ENCODE assay signal across 29 cellular contexts in the genomic region with DNA sequence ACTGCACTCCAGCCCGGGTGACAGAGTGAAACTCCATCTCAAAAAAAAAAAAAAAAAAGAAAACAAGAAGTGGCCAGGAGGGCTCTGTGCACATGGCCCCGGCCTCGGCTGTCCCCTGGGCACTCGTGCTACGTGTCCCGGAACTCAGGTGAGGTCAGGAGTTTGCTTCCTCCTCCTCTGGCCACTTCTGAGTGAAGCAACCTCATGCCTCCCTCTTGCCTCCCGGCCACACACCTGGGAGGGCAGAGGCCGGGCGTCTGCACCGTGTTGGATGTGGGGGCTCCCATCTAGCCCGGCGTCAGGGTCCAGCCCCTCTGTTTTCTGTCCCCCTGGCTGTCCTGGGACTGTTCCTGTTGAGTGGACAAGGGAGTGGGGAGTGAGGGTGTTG. TPM values are rescaled to one million over a fixed set of nuclear protein-coding genes. Genes with fewer than 3 reads are reported as not detected.
A peak's percentile ranks its signal among the peaks of the same experiment; 100 is the strongest.
DNase-seq lines count a peak whose midpoint lies in the region; ATAC-seq, FAIRE-seq and TF ChIP-seq lines count a peak whose summit lies in the region.
"Had no signal": no experiment of that assay in that cellular context is flagged by ENCODE, and none has a peak within 500 bp of the region (broad histone marks: within the 10 kb centered on the region; RNA-seq: fewer than 3 reads in every experiment).

No MANE protein-coding gene starts in this region.

- POLR2A ChIA-PET in RWPE1 (lab: Yijun Ruan, JAX; ENCODE audit: low non-redundant PET) = no interaction called here
- POLR2A ChIA-PET in HepG2 (lab: Yijun Ruan, JAX) = interaction anchor here (0.5 to 16.1 kb wide), 9 partner anchors 8 to 288 kb away, joined by 3 to 470 read pairs (median 22); a partner anchor contains a TSS

- peaks cover 74% of the 10 kb centered on the region for H3K79me2 ChIP-seq in HepG2 (ENCODE audit: insufficient read depth, low read length)

- H4K20me1 ChIP-seq in HepG2 (ENCODE audit: insufficient read depth, low read length) = no peaks in the 10 kb centered on the region

- H3K4me1 Mint-ChIP-seq in nephron progenitor cell = peaks cover 72% of the 10 kb centered on the region

- H3K27me3 ChIP-seq in HepG2 (ENCODE audit: control insufficient read depth in 1 of 2, insufficient read depth in 2 of 2, low read length in 2 of 2) (no peaks in the 10 kb centered on the region), upper lobe of left lung (no peaks in the 10 kb centered on the region)

- H3K4me1 ChIP-seq in HepG2 (ENCODE audit: insufficient read depth, low read length) (peaks cover 99% of the 10 kb centered on the region), upper lobe of left lung (peaks cover 0 to 25% (median 16%) of the 10 kb centered on the region in 4 donors)

- in situ Hi-C loops in HepG2 (cut with HindIII; ENCODE audit: extremely low pct_ligation_motif_present, low pct_unique_long_range_greater_than_20kb) = loop anchor here (5.0 kb wide), 1 partner anchor 42 kb away; no protein-coding TSS in a partner anchor

- no peak overlapping the region for H3K27ac Mint-ChIP-seq in nephron progenitor cell
- H3K27ac Mint-ChIP-seq: CD8-positive, alpha-beta T cell had no signal

- 2% methylated on average over 8 of the region's 12 CpGs for WGBS in HepG2 (ENCODE audit: low lambda C conversion rate)
- 80 to 82% methylated on average over 12 of the region's 12 CpGs for WGBS in upper lobe of left lung, 2 donors

- H3K27ac ChIP-seq in RWPE1 = peak overlapping the region; percentile 9; the same call in 1 of the 2 replicates
- peak overlapping the region; percentile 95 for H3K27ac ChIP-seq in HepG2 (ENCODE audit: extremely low read length, insufficient read depth, low read length)
- H3K27ac ChIP-seq in upper lobe of left lung = peak overlapping the region in 2 of 4 donors; percentile 24 to 65
- H3K27ac ChIP-seq: KMS-11, SK-N-MC had no signal

- no peak overlapping the region for H2AFZ ChIP-seq in HepG2 (ENCODE audit: low read length)

- H3K36me3 Mint-ChIP-seq in nephron progenitor cell (ENCODE audit: low read depth) = peaks cover 14% of the 10 kb centered on the region

- H3K9me3 Mint-ChIP-seq in nephron progenitor cell = no peaks in the 10 kb centered on the region
- H3K9me3 Mint-ChIP-seq: CD8-positive, alpha-beta T cell had no signal

- TF ChIP-seq EP300 in HepG2 (IDR thresholded peaks at IDR 0.05; ENCODE audit: low read depth in 2 of 2, low read length in 2 of 2) (no peak), HepG2 (CRISPR knock-in tag; IDR thresholded peaks at IDR 0.05; ENCODE audit: borderline replicate concordance) (no peak), upper lobe of left lung (IDR thresholded peaks at IDR 0.05) (peak in 1 of 4 donors; percentile 30)

- no peak for TF ChIP-seq RAD21 in HepG2 (CRISPR knock-in tag; IDR thresholded peaks at IDR 0.05)

- H3K4me3 ChIP-seq in HepG2 (replicated peaks in 1 of 3; ENCODE audit: insufficient read depth in 1 of 3, low read depth in 2 of 3, low read length in 3 of 3) (peak overlapping the region; percentile 23 to 61 (median 26); a peak in 5 of 6 replicates), upper lobe of left lung (no peak overlapping the region), foreskin fibroblast (ENCODE audit: low read depth in 1 of 2, low read length in 2 of 2) (no peak overlapping the region)
- H3K4me3 ChIP-seq: GM12878, SK-N-MC had no signal

- H3K36me3 ChIP-seq in HepG2 (replicated peaks in 1 of 2; ENCODE audit: control insufficient read depth in 1 of 2, insufficient read depth in 2 of 2, low read length in 2 of 2) = 0 out of 5 replicates have a peak, but pooled peaks cover 0 to 3% of the 10 kb centered on the region in 2 experiments
- H3K36me3 ChIP-seq in upper lobe of left lung = peaks cover 0 to 10% (median 8%) of the 10 kb centered on the region in 4 donors

- no peaks in the 10 kb centered on the region for H3K27me3 Mint-ChIP-seq in nephron progenitor cell (ENCODE audit: low read depth, poor library complexity)

- BruUV-seq in HepG2 (replicated peaks; lab: Mats Ljungman, UMichigan) = no TSS peak

- TF ChIP-seq POLR2A in HepG2 (IDR thresholded peaks at IDR 0.05; ENCODE audit: insufficient read depth in 1 of 2, low read depth in 2 of 2, low read length in 2 of 2) (0 out of 4 replicates have a peak, but pooled peaks of 1 of the 2 experiments have one; percentile 18), upper lobe of left lung (IDR thresholded peaks at IDR 0.05) (peak in 1 of 4 donors; percentile 27)

- H3K4me2 ChIP-seq in HepG2 (ENCODE audit: low read depth, low read length) = peak overlapping the region; percentile 86
- H3K4me2 ChIP-seq: KMS-11 had no signal

- H3K9ac ChIP-seq in HepG2 (ENCODE audit: insufficient read depth, low read depth, low read length) = peak overlapping the region; percentile 80
- H3K9ac ChIP-seq: KMS-11 had no signal

- peak overlapping the region; percentile 18 for H3K4me3 Mint-ChIP-seq in nephron progenitor cell
- H3K4me3 Mint-ChIP-seq: CD8-positive, alpha-beta T cell had no signal

- intact Hi-C loops in HepG2 (cut with micrococcal nuclease; ENCODE audit: unreplicated experiment) = no loop called here

- no peak for DNase-seq in RWPE1 (ENCODE audit: low spot score)
- DNase-seq in HepG2 (ENCODE audit: low spot score) = peak; percentile 83
- no peak for DNase-seq in nephron progenitor cell
- DNase-seq in upper lobe of left lung = peak; percentile 80 to 87
- no peak for DNase-seq in activated CD4-positive, CD25-positive, alpha-beta regulatory T cell treated with anti-CD3 and anti-CD28 coated beads, Interleukin-2, amount 50 U/mL, for 72 hours
- no peak for DNase-seq in foreskin fibroblast
- DNase-seq: C1 segment of cervical spinal cord; Caco-2; CD8-positive, alpha-beta T cell; EL; GDM1; HCEC 1CT; IMR-90; MM.1S; NCI-H1417 treated with DMSO at 0.1 percent for 48 hours; NCI-H1694 treated with DMSO at 0.1 percent for 48 hours; NCI-H2081; NCI-H226; NCI-H510A; NCI-H69; SIG-M5 had no signal

- CTCF ChIA-PET in RWPE1 (lab: Yijun Ruan, JAX) = no interaction called here
- CTCF ChIA-PET in HepG2 (lab: Yijun Ruan, JAX; ENCODE audit: low intra/inter-chr PET ratio, low total read pairs) = interaction anchor here (0.9 to 2.3 kb wide), 2 partner anchors 22 to 40 kb away, joined by 5 to 25 read pairs; a partner anchor contains a TSS

- ATAC-seq in HepG2 (peak; percentile 0), upper lobe of left lung (ENCODE audit: low FRiP score in 2 of 2) (peak in 1 of 2 donors; percentile 69), GM18511 (IDR thresholded peaks at IDR 0.05; ENCODE audit: unreplicated experiment) (no peak)
- ATAC-seq: CD8-positive, alpha-beta T cell; GM12878; Panc1 had no signal

- TF ChIP-seq CTCF in RWPE1 (conservative IDR thresholded peaks at IDR 0.05; ENCODE audit: low read depth) (no peak), HepG2 (CRISPR knock-in tag; IDR thresholded peaks at IDR 0.05) (no peak), nephron progenitor cell (IDR thresholded peaks at IDR 0.05) (no peak), upper lobe of left lung (IDR thresholded peaks at IDR 0.05) (no peak), foreskin fibroblast (IDR thresholded peaks at IDR 0.05; ENCODE audit: low read depth, low read length) (no peak)

- FAIRE-seq in HepG2 (lab: Jason Lieb, UNC) = no peak
- FAIRE-seq: GM12878, H1, HTR-8/SVneo had no signal

- H3K9me3 ChIP-seq in HepG2 (ENCODE audit: low read length) = no peaks in the 10 kb centered on the region
- no peaks in the 10 kb centered on the region for H3K9me3 ChIP-seq in upper lobe of left lung
- H3K9me3 ChIP-seq: Caco-2 had no signal

RNA-seq across cellular contexts. Expression of a gene that starts 22.2 kb away (rescaled TPM):
- total RNA-seq in HepG2 (2016; rRNA removed; fragmentation: Illumina TruSeq; extraction: Trizol) (221 and 314 TPM in 2 replicates), upper lobe of left lung (10 to 100 TPM; 26.0 to 96.4 (median 56.1) TPM)
- total RNA-seq in HepG2 (2016; cell fraction: cytosol; rRNA removed; fragmentation: Illumina TruSeq; extraction: Trizol; ENCODE audit: low read depth) = 180 and 228 TPM in 2 replicates
- 219 and 327 TPM in 2 replicates for total RNA-seq in HepG2 (2016; cell fraction: insoluble cytoplasmic fraction; rRNA removed; fragmentation: Illumina TruSeq; extraction: Trizol)
- total RNA-seq in HepG2 (2016; cell fraction: membrane; rRNA removed; fragmentation: Illumina TruSeq; extraction: Trizol) = 207 and 283 TPM in 2 replicates
- total RNA-seq in HepG2 (2016; cell fraction: nucleus; rRNA removed; fragmentation: Illumina TruSeq; extraction: Trizol) = 184 and 224 TPM in 2 replicates
- 257 and 274 TPM in 2 replicates for polyA plus RNA-seq in HepG2 (2011; rRNA removed)
- polyA plus RNA-seq in HepG2 (2011; cell fraction: cytosol; rRNA removed) = 164 and 428 TPM in 2 replicates
- 988 and 1,754 TPM in 2 replicates for polyA plus RNA-seq in HepG2 (2011; cell fraction: nucleus; rRNA removed)
- 102 and 190 TPM in 2 replicates for polyA plus RNA-seq in HepG2 (2012)
- 154 and 193 TPM in 2 replicates for polyA plus RNA-seq in HepG2 (2016; cell fraction: cytosol; fragmentation: Illumina TruSeq; extraction: Trizol; ENCODE audit: low read depth)
- 188 and 212 TPM in 2 replicates for polyA plus RNA-seq in HepG2 (2016; cell fraction: insoluble cytoplasmic fraction; fragmentation: Illumina TruSeq; extraction: Trizol; ENCODE audit: low read depth)
- polyA plus RNA-seq in HepG2 (2016; cell fraction: membrane; fragmentation: Illumina TruSeq; extraction: Trizol; ENCODE audit: low read depth) = 186 and 218 TPM in 2 replicates
- polyA plus RNA-seq in HepG2 (2016; cell fraction: nucleus; fragmentation: Illumina TruSeq; extraction: Trizol; ENCODE audit: insufficient read depth, low read depth) = 413 and 420 TPM in 2 replicates
- 26.8 and 276 TPM in 2 replicates for polyA minus RNA-seq in HepG2 (2011; rRNA and poly(A)+ RNA removed; ENCODE audit: low replicate concordance)
- 97.1 and 133 TPM in 2 replicates for polyA minus RNA-seq in HepG2 (2011; cell fraction: cytosol; rRNA and poly(A)+ RNA removed)
- polyA minus RNA-seq in HepG2 (2011; cell fraction: nucleus; rRNA and poly(A)+ RNA removed) = 107 and 152 TPM in 2 replicates

RNA-seq across cellular contexts. Expression of a gene that starts 23.1 kb away (rescaled TPM):
- total RNA-seq in HepG2 (2016; rRNA removed; fragmentation: Illumina TruSeq; extraction: Trizol) (166 and 170 TPM in 2 replicates), upper lobe of left lung (10 to 100 TPM; 24.1 to 60.5 (median 47.8) TPM)
- 262 and 321 TPM in 2 replicates for total RNA-seq in HepG2 (2016; cell fraction: cytosol; rRNA removed; fragmentation: Illumina TruSeq; extraction: Trizol; ENCODE audit: low read depth)
- 171 and 173 TPM in 2 replicates for total RNA-seq in HepG2 (2016; cell fraction: insoluble cytoplasmic fraction; rRNA removed; fragmentation: Illumina TruSeq; extraction: Trizol)
- total RNA-seq in HepG2 (2016; cell fraction: membrane; rRNA removed; fragmentation: Illumina TruSeq; extraction: Trizol) = 221 and 277 TPM in 2 replicates
- 85.1 and 103 TPM in 2 replicates for total RNA-seq in HepG2 (2016; cell fraction: nucleus; rRNA removed; fragmentation: Illumina TruSeq; extraction: Trizol)
- 92.7 and 96.7 TPM in 2 replicates for polyA plus RNA-seq in HepG2 (2011; rRNA removed)
- 88.8 and 138 TPM in 2 replicates for polyA plus RNA-seq in HepG2 (2011; cell fraction: cytosol; rRNA removed)
- polyA plus RNA-seq in HepG2 (2011; cell fraction: nucleus; rRNA removed) = 166 and 170 TPM in 2 replicates
- polyA plus RNA-seq in HepG2 (2012) = 46.3 and 61.5 TPM in 2 replicates
- polyA plus RNA-seq in HepG2 (2016; cell fraction: cytosol; fragmentation: Illumina TruSeq; extraction: Trizol; ENCODE audit: low read depth) = 176 and 237 TPM in 2 replicates
- 143 and 150 TPM in 2 replicates for polyA plus RNA-seq in HepG2 (2016; cell fraction: insoluble cytoplasmic fraction; fragmentation: Illumina TruSeq; extraction: Trizol; ENCODE audit: low read depth)
- polyA plus RNA-seq in HepG2 (2016; cell fraction: membrane; fragmentation: Illumina TruSeq; extraction: Trizol; ENCODE audit: low read depth) = 176 and 221 TPM in 2 replicates
- 178 and 180 TPM in 2 replicates for polyA plus RNA-seq in HepG2 (2016; cell fraction: nucleus; fragmentation: Illumina TruSeq; extraction: Trizol; ENCODE audit: insufficient read depth, low read depth)
- 32.0 and 49.8 TPM in 2 replicates for polyA minus RNA-seq in HepG2 (2011; rRNA and poly(A)+ RNA removed; ENCODE audit: low replicate concordance)
- polyA minus RNA-seq in HepG2 (2011; cell fraction: cytosol; rRNA and poly(A)+ RNA removed) = 14.8 and 16.2 TPM in 2 replicates
- 20.0 and 26.9 TPM in 2 replicates for polyA minus RNA-seq in HepG2 (2011; cell fraction: nucleus; rRNA and poly(A)+ RNA removed)

RNA-seq across cellular contexts. Expression of a gene that starts 23.5 kb away (rescaled TPM):
- total RNA-seq in HepG2 (2016; rRNA removed; fragmentation: Illumina TruSeq; extraction: Trizol) (21.4 and 48.1 TPM in 2 replicates), upper lobe of left lung (10 to 100 TPM; 14.0 to 57.6 (median 20.4) TPM)
- total RNA-seq in HepG2 (2016; cell fraction: cytosol; rRNA removed; fragmentation: Illumina TruSeq; extraction: Trizol; ENCODE audit: low read depth) = 30.2 and 31.8 TPM in 2 replicates
- total RNA-seq in HepG2 (2016; cell fraction: insoluble cytoplasmic fraction; rRNA removed; fragmentation: Illumina TruSeq; extraction: Trizol) = 20.6 and 49.6 TPM in 2 replicates
- total RNA-seq in HepG2 (2016; cell fraction: membrane; rRNA removed; fragmentation: Illumina TruSeq; extraction: Trizol) = 14.9 and 19.0 TPM in 2 replicates
- 49.7 and 54.4 TPM in 2 replicates for total RNA-seq in HepG2 (2016; cell fraction: nucleus; rRNA removed; fragmentation: Illumina TruSeq; extraction: Trizol)
- 11.6 and 14.1 TPM in 2 replicates for polyA plus RNA-seq in HepG2 (2011; rRNA removed)
- 5.5 and 10.0 TPM in 2 replicates for polyA plus RNA-seq in HepG2 (2011; cell fraction: cytosol; rRNA removed)
- 112 and 182 TPM in 2 replicates for polyA plus RNA-seq in HepG2 (2011; cell fraction: nucleus; rRNA removed)
- 7.5 and 8.8 TPM in 2 replicates for polyA plus RNA-seq in HepG2 (2012)
- polyA plus RNA-seq in HepG2 (2016; cell fraction: cytosol; fragmentation: Illumina TruSeq; extraction: Trizol; ENCODE audit: low read depth) = 3.3 and 4.2 TPM in 2 replicates
- polyA plus RNA-seq in HepG2 (2016; cell fraction: insoluble cytoplasmic fraction; fragmentation: Illumina TruSeq; extraction: Trizol; ENCODE audit: low read depth) = 19.5 and 19.7 TPM in 2 replicates
- polyA plus RNA-seq in HepG2 (2016; cell fraction: membrane; fragmentation: Illumina TruSeq; extraction: Trizol; ENCODE audit: low read depth) = 9.1 and 9.2 TPM in 2 replicates
- polyA plus RNA-seq in HepG2 (2016; cell fraction: nucleus; fragmentation: Illumina TruSeq; extraction: Trizol; ENCODE audit: insufficient read depth, low read depth) = 129 and 136 TPM in 2 replicates
- polyA minus RNA-seq in HepG2 (2011; rRNA and poly(A)+ RNA removed; ENCODE audit: low replicate concordance) = 11.1 and 15.7 TPM in 2 replicates
- polyA minus RNA-seq in HepG2 (2011; cell fraction: cytosol; rRNA and poly(A)+ RNA removed) = 6.1 and 8.2 TPM in 2 replicates
- polyA minus RNA-seq in HepG2 (2011; cell fraction: nucleus; rRNA and poly(A)+ RNA removed) = 25.0 and 27.2 TPM in 2 replicates

RNA-seq across cellular contexts. Expression of a gene that starts 31.9 kb away (rescaled TPM):
- total RNA-seq in HepG2 (2016; rRNA removed; fragmentation: Illumina TruSeq; extraction: Trizol) = 4.0 and 10.5 TPM in 2 replicates
- total RNA-seq in HepG2 (2016; cell fraction: cytosol; rRNA removed; fragmentation: Illumina TruSeq; extraction: Trizol; ENCODE audit: low read depth) = 6.8 and 9.8 TPM in 2 replicates
- total RNA-seq in HepG2 (2016; cell fraction: insoluble cytoplasmic fraction; rRNA removed; fragmentation: Illumina TruSeq; extraction: Trizol) = 3.9 and 12.6 TPM in 2 replicates
- 7.3 and 10.1 TPM in 2 replicates for total RNA-seq in HepG2 (2016; cell fraction: membrane; rRNA removed; fragmentation: Illumina TruSeq; extraction: Trizol)
- 11.7 and 12.9 TPM in 2 replicates for total RNA-seq in HepG2 (2016; cell fraction: nucleus; rRNA removed; fragmentation: Illumina TruSeq; extraction: Trizol)
- 21.3 and 24.1 TPM in 2 replicates for polyA plus RNA-seq in HepG2 (2011; rRNA removed)
- 12.8 and 16.7 TPM in 2 replicates for polyA plus RNA-seq in HepG2 (2011; cell fraction: cytosol; rRNA removed)
- polyA plus RNA-seq in HepG2 (2011; cell fraction: nucleus; rRNA removed) = 111 and 165 TPM in 2 replicates
- polyA plus RNA-seq in HepG2 (2012) = 6.3 and 10.6 TPM in 2 replicates
- 10.4 and 12.0 TPM in 2 replicates for polyA plus RNA-seq in HepG2 (2016; cell fraction: cytosol; fragmentation: Illumina TruSeq; extraction: Trizol; ENCODE audit: low read depth)
- polyA plus RNA-seq in HepG2 (2016; cell fraction: insoluble cytoplasmic fraction; fragmentation: Illumina TruSeq; extraction: Trizol; ENCODE audit: low read depth) = 6.0 and 7.2 TPM in 2 replicates
- polyA plus RNA-seq in HepG2 (2016; cell fraction: membrane; fragmentation: Illumina TruSeq; extraction: Trizol; ENCODE audit: low read depth) = 8.8 and 10.0 TPM in 2 replicates
- 45.9 and 51.6 TPM in 2 replicates for polyA plus RNA-seq in HepG2 (2016; cell fraction: nucleus; fragmentation: Illumina TruSeq; extraction: Trizol; ENCODE audit: insufficient read depth, low read depth)
- polyA minus RNA-seq in HepG2 (2011; rRNA and poly(A)+ RNA removed; ENCODE audit: low replicate concordance) = 12.6 and 13.2 TPM in 2 replicates
- 3.0 and 3.6 TPM in 2 replicates for polyA minus RNA-seq in HepG2 (2011; cell fraction: cytosol; rRNA and poly(A)+ RNA removed)
- polyA minus RNA-seq in HepG2 (2011; cell fraction: nucleus; rRNA and poly(A)+ RNA removed) = 6.7 and 7.6 TPM in 2 replicates
- 10 to 100 TPM in 2 of 6 donors, 1 to 10 TPM in 4; 3.0 to 12.6 (median 7.1) TPM for total RNA-seq in upper lobe of left lung
- total RNA-seq: A172 had no signal

RNA-seq across cellular contexts. Expression of a gene that starts 37.9 kb away (rescaled TPM):
- total RNA-seq in HepG2 (2016; rRNA removed; fragmentation: Illumina TruSeq; extraction: Trizol) (286 and 311 TPM in 2 replicates), upper lobe of left lung (100 to 1,000 TPM; 122 to 358 (median 211) TPM)
- total RNA-seq in HepG2 (2016; cell fraction: cytosol; rRNA removed; fragmentation: Illumina TruSeq; extraction: Trizol; ENCODE audit: low read depth) = 275 and 353 TPM in 2 replicates
- 302 and 321 TPM in 2 replicates for total RNA-seq in HepG2 (2016; cell fraction: insoluble cytoplasmic fraction; rRNA removed; fragmentation: Illumina TruSeq; extraction: Trizol)
- 228 and 297 TPM in 2 replicates for total RNA-seq in HepG2 (2016; cell fraction: membrane; rRNA removed; fragmentation: Illumina TruSeq; extraction: Trizol)
- total RNA-seq in HepG2 (2016; cell fraction: nucleus; rRNA removed; fragmentation: Illumina TruSeq; extraction: Trizol) = 132 and 152 TPM in 2 replicates
- 287 and 290 TPM in 2 replicates for polyA plus RNA-seq in HepG2 (2011; rRNA removed)
- polyA plus RNA-seq in HepG2 (2011; cell fraction: cytosol; rRNA removed) = 253 and 424 TPM in 2 replicates
- 645 and 737 TPM in 2 replicates for polyA plus RNA-seq in HepG2 (2011; cell fraction: nucleus; rRNA removed)
- polyA plus RNA-seq in HepG2 (2012) = 190 and 266 TPM in 2 replicates
- 398 and 426 TPM in 2 replicates for polyA plus RNA-seq in HepG2 (2016; cell fraction: cytosol; fragmentation: Illumina TruSeq; extraction: Trizol; ENCODE audit: low read depth)
- 296 and 330 TPM in 2 replicates for polyA plus RNA-seq in HepG2 (2016; cell fraction: insoluble cytoplasmic fraction; fragmentation: Illumina TruSeq; extraction: Trizol; ENCODE audit: low read depth)
- polyA plus RNA-seq in HepG2 (2016; cell fraction: membrane; fragmentation: Illumina TruSeq; extraction: Trizol; ENCODE audit: low read depth) = 308 and 335 TPM in 2 replicates
- 280 and 299 TPM in 2 replicates for polyA plus RNA-seq in HepG2 (2016; cell fraction: nucleus; fragmentation: Illumina TruSeq; extraction: Trizol; ENCODE audit: insufficient read depth, low read depth)
- 73.9 and 172 TPM in 2 replicates for polyA minus RNA-seq in HepG2 (2011; rRNA and poly(A)+ RNA removed; ENCODE audit: low replicate concordance)
- 52.1 and 74.6 TPM in 2 replicates for polyA minus RNA-seq in HepG2 (2011; cell fraction: cytosol; rRNA and poly(A)+ RNA removed)
- 61.5 and 67.5 TPM in 2 replicates for polyA minus RNA-seq in HepG2 (2011; cell fraction: nucleus; rRNA and poly(A)+ RNA removed)

Comparison
In these comparisons a context has a peak if more than half of its experiments do, and no peak if none do; other contexts are left out.
1. DNase-seq: peak in HepG2 (single experiment) and upper lobe of left lung (2 of 2); none in RWPE1 (single experiment), nephron progenitor cell (single experiment), activated CD4-positive, CD25-positive, alpha-beta regulatory T cell treated with anti-CD3 and anti-CD28 coated beads, Interleukin-2, amount 50 U/mL, for 72 hours (single experiment) and foreskin fibroblast (0 of 2).
2. H3K4me3 ChIP-seq: peak in HepG2 (3 of 3); none in upper lobe of left lung (0 of 4) and foreskin fibroblast (0 of 2).